Comparison of ENCODE assay signal across 18 cellular contexts in the genomic region with DNA sequence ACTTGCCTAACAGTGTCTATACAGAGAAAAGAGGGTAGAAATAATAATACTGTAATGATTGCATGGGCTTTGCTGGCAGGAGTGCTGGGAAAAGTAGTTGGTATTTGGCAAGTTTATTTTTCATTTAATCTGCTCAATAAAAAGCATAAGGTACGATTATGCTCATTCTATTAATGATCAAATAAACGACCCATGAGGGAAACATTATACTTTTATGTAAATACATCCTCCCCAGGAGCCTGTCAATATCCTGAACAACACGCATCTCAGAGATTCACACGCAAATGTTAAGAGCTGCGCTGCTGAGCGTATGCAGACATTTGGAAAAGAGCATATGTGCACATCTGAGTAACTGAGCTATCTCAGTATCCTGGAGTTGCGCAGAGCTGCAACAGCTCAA.
"Had no signal": no experiment of that assay in that cellular context is flagged by ENCODE, and none has a peak within 500 bp of the region (broad histone marks: within the 10 kb centered on the region; RNA-seq: fewer than 3 reads in every experiment).

No MANE protein-coding gene starts in this region.

- H3K9me3 Mint-ChIP-seq: activated CD4-positive, alpha-beta T cell treated with anti-CD3 and anti-CD28 coated beads, Interleukin-2, amount 10 ng/mL, durations not matched to agents 24 days and 14 days; activated T-cell treated with anti-CD3 and anti-CD28 coated beads, Interleukin-2, amount 50 U/mL, for 72 hours; stimulated activated naive B cell treated with anti-CD40 and anti-IgM and Interleukin-4, amounts not matched to agents 10 μg/mL and 1 μg/mL and 100 μg/mL, for 72 hours had no signal

- H3K27me3 Mint-ChIP-seq: activated naive CD8-positive, alpha-beta T cell; stimulated activated naive B cell treated with anti-CD40 and anti-IgM and Interleukin-4, amounts not matched to agents 10 μg/mL and 1 μg/mL and 100 μg/mL, for 72 hours had no signal

- H3K9me3 ChIP-seq: colonic mucosa, prostate gland, transverse colon had no signal

- H3K4me3 Mint-ChIP-seq: activated CD4-positive, alpha-beta T cell treated with anti-CD3 and anti-CD28 coated beads, Interleukin-2, amount 10 ng/mL, durations not matched to agents 24 days and 14 days; activated naive CD8-positive, alpha-beta T cell; activated T-cell treated with anti-CD3 and anti-CD28 coated beads, Interleukin-2, amount 50 U/mL, for 72 hours; stimulated activated naive B cell treated with anti-CD40 and anti-IgM and Interleukin-4, amounts not matched to agents 10 μg/mL and 1 μg/mL and 100 μg/mL, for 72 hours had no signal

- H3K27ac ChIP-seq: colonic mucosa, prostate gland, skin epidermis, transverse colon had no signal

- H3K27me3 ChIP-seq: colonic mucosa, transverse colon had no signal

- DNase-seq: activated CD4-positive, alpha-beta T cell treated with anti-CD3 and anti-CD28 coated beads, Interleukin-2, amount 10 ng/mL, durations not matched to agents 24 days and 14 days; activated CD4-positive, CD25-positive, alpha-beta regulatory T cell; activated CD8-positive, alpha-beta memory T cell treated with anti-CD3 and anti-CD28 coated beads, Interleukin-2, amount 50 U/mL, for 48 hours; activated gamma-delta T cell; activated T-cell treated with anti-CD3 and anti-CD28 coated beads, Interleukin-2, amount 50 U/mL, for 72 hours; amniotic stem cell; caudate nucleus; colonic mucosa; islet precursor cell; right cardiac atrium; stimulated activated CD4-positive, alpha-beta T cell treated with anti-CD3 and anti-CD28 coated beads, Interleukin-15, amount 100 ng/mL, for 24 hours; stimulated activated CD4-positive, alpha-beta T cell treated with anti-CD3 and anti-CD28 coated beads, Interleukin-4, amount 100 ng/mL, for 1 hour; stimulated activated naive B cell treated with anti-CD40 and anti-IgM and Interleukin-4, amounts not matched to agents 10 μg/mL and 1 μg/mL and 100 μg/mL, for 72 hours; transverse colon had no signal

- H3K27ac Mint-ChIP-seq: activated CD4-positive, alpha-beta T cell treated with anti-CD3 and anti-CD28 coated beads, Interleukin-2, amount 10 ng/mL, durations not matched to agents 24 days and 14 days; activated naive CD8-positive, alpha-beta T cell; activated T-cell treated with anti-CD3 and anti-CD28 coated beads, Interleukin-2, amount 50 U/mL, for 72 hours; stimulated activated naive B cell treated with anti-CD40 and anti-IgM and Interleukin-4, amounts not matched to agents 10 μg/mL and 1 μg/mL and 100 μg/mL, for 72 hours had no signal

- H3K36me3 Mint-ChIP-seq: activated naive CD8-positive, alpha-beta T cell had no signal

- ATAC-seq: activated T-cell treated with anti-CD3 and anti-CD28 coated beads, Interleukin-2, amount 50 U/mL, for 72 hours; esophagus mucosa; right cardiac atrium; stimulated activated naive B cell treated with anti-CD40 and anti-IgM and Interleukin-4, amounts not matched to agents 10 μg/mL and 1 μg/mL and 100 μg/mL, for 72 hours had no signal
